ENCODE assay signal across 21 cellular contexts in genomic region chr2:176432439-176432838, GRCh38.
"Had no signal": no experiment of that assay in that cellular context is flagged by ENCODE, and none has a peak within 500 bp of the region (broad histone marks: within the 10 kb centered on the region; RNA-seq: fewer than 3 reads in every experiment).

No MANE protein-coding gene starts in this region.

- H3K4me2 ChIP-seq: neural progenitor cell had no signal

- H3K36me3 ChIP-seq: gastrocnemius medialis, heart left ventricle, left ventricle myocardium inferior, neural progenitor cell, prostate gland, right atrium auricular region, tibial artery, uterus had no signal

- H2AFZ ChIP-seq: neural progenitor cell had no signal

- H3K27ac ChIP-seq: gastrocnemius medialis, heart left ventricle, left ventricle myocardium inferior, neural progenitor cell, prostate gland, right atrium auricular region, tibial artery, uterus had no signal

- H3K4me3 ChIP-seq: gastrocnemius medialis, heart left ventricle, left ventricle myocardium inferior, neural progenitor cell, prostate gland, right atrium auricular region, tibial artery, uterus had no signal

- ATAC-seq: activated CD4-positive, CD25-positive, alpha-beta regulatory T cell treated with anti-CD3 and anti-CD28 coated beads, Interleukin-2, amount 50 U/mL, for 24 hours; activated naive CD8-positive, alpha-beta T cell treated with anti-CD3 and anti-CD28 coated beads, Interleukin-2, amount 50 U/mL, for 24 hours; activated T-cell treated with anti-CD3 and anti-CD28 coated beads, Interleukin-2, amount 50 U/mL, for 4 hours; gastrocnemius medialis; heart left ventricle had no signal

- H3K9ac ChIP-seq: neural progenitor cell had no signal

- H3K9me3 ChIP-seq: gastrocnemius medialis, prostate gland, tibial artery, uterus had no signal

- DNase-seq: activated CD4-positive, alpha-beta T cell treated with anti-CD3 and anti-CD28 coated beads, Interleukin-2, amount 50 U/mL, for 1 hour; activated CD8-positive, alpha-beta memory T cell treated with anti-CD3 and anti-CD28 coated beads, Interleukin-2, amount 50 U/mL, for 4 hours; activated naive CD4-positive, alpha-beta T cell treated with anti-CD3 and anti-CD28 coated beads, Interleukin-2, amount 10 ng/mL, durations not matched to agents 7 days and 5 days; activated naive CD8-positive, alpha-beta T cell treated with anti-CD3 and anti-CD28 coated beads, Interleukin-2, amount 50 U/mL, for 24 hours; activated T-cell treated with anti-CD3 and anti-CD28 coated beads, Interleukin-2, amount 50 U/mL, for 4 hours; aorta; cerebellar nuclear complex; effector CD4-positive, alpha-beta T cell; gastrocnemius medialis; heart left ventricle; left ventricle myocardium inferior; naive B cell; stimulated activated CD4-positive, alpha-beta T cell treated with anti-CD3 and anti-CD28 coated beads, Interleukin-2, amount 100 ng/mL, for 24 hours; stimulated activated naive CD4-positive, alpha-beta T cell treated with Interleukin-2 at 50 U/mL for 16 hours; substantia nigra; tibial artery; uterus had no signal

- H3K4me1 ChIP-seq: gastrocnemius medialis, heart left ventricle, left ventricle myocardium inferior, neural progenitor cell, prostate gland, right atrium auricular region, tibial artery, uterus had no signal

- H3K27me3 ChIP-seq: gastrocnemius medialis, neural progenitor cell, right atrium auricular region, tibial artery, uterus had no signal
